26 cellular contexts compared by ENCODE assay signal in the genomic region with DNA sequence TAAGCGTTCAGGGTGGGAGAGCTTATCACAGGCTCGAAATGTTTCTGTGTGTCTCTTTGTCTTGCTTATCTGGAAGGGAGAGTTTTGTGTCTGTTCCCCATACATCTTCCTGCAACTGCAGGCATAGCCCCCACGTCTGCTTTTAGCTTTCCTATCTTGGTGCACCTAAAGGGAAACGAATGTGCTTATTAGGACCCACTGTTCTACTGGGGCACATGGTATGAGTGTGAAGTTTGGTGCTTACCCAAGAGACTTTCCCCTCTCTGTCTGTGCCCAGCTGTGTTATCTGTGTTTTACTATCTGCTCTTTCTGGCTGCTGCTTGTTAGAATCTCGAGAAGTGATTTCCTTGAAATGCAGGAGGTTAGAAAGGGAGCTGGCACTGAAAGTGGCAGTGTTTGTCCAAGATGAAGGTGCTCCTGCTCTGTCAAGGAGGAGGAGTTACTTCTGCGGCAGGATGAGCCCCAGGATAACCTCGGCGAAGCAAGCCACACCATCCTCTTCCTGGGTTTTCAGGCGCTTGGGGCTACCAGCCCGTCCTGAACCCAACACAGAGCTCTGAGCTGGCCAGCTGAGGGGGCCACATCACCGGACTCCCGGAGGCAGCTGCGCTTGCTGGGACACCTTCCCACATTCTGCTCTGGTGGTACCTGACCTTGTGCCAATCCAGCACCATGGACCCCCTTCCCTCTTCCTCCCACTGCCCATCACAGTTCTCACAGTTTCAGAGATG. TPM values are rescaled to one million over a fixed set of nuclear protein-coding genes. Genes with fewer than 3 reads are reported as not detected.
DNase-seq lines count a peak whose midpoint lies in the region; TF ChIP-seq lines count a peak whose summit lies in the region.
"Had no signal": no experiment of that assay in that cellular context is flagged by ENCODE, and none has a peak within 500 bp of the region (broad histone marks: within the 10 kb centered on the region; RNA-seq: fewer than 3 reads in every experiment).

No MANE protein-coding gene starts in this region.

- H3K36me3 ChIP-seq in colonic mucosa (no peaks in the 10 kb centered on the region), H7 (replicated peaks; ENCODE audit: control insufficient read depth, insufficient read depth, low read length) (peaks cover 11% of the 10 kb centered on the region)
- H3K36me3 ChIP-seq: thyroid gland had no signal

- H3K4me3 ChIP-seq in colonic mucosa (no peak overlapping the region), H7 (ENCODE audit: insufficient read depth, low read depth, low read length) (no peak overlapping the region)
- H3K4me3 ChIP-seq: heart right ventricle, K562, lung, MG63, SK-N-MC, thyroid gland had no signal

- intact Hi-C loops in colonic mucosa (cut with DNase I): no loop called here

- peaks cover 48% of the 10 kb centered on the region for H3K36me3 Mint-ChIP-seq in T-helper 1 cell treated with Interleukin-12 subunit alpha and Interleukin-12 subunit beta and Interleukin-4 antibody, amounts not matched to agents 30 μg/mL and 1 μg/mL, for 36 hours (ENCODE audit: low read depth)

- no peak for TF ChIP-seq CTCF in GM10248 (IDR thresholded peaks at IDR 0.05; ENCODE audit: control extremely low read depth, extremely low read depth, low read depth, missing control alignments)
- TF ChIP-seq CTCF in colonic mucosa (IDR thresholded peaks at IDR 0.05): no peak

- H3K27me3 Mint-ChIP-seq in T-helper 1 cell treated with Interleukin-12 subunit alpha and Interleukin-12 subunit beta and Interleukin-4 antibody, amounts not matched to agents 30 μg/mL and 1 μg/mL, for 36 hours (ENCODE audit: low read depth): no peaks in the 10 kb centered on the region

- no peaks in the 10 kb centered on the region for H3K9me3 Mint-ChIP-seq in T-helper 1 cell treated with Interleukin-12 subunit alpha and Interleukin-12 subunit beta and Interleukin-4 antibody, amounts not matched to agents 30 μg/mL and 1 μg/mL, for 36 hours

- H3K4me3 Mint-ChIP-seq in T-helper 1 cell treated with Interleukin-12 subunit alpha and Interleukin-12 subunit beta and Interleukin-4 antibody, amounts not matched to agents 30 μg/mL and 1 μg/mL, for 36 hours: no peak overlapping the region

- no peaks in the 10 kb centered on the region for H3K9me3 ChIP-seq in colonic mucosa
- H3K9me3 ChIP-seq: heart right ventricle, MG63, thyroid gland had no signal

- no peaks in the 10 kb centered on the region for H3K27me3 ChIP-seq in colonic mucosa
- H3K27me3 ChIP-seq in H7 (ENCODE audit: control insufficient read depth, insufficient read depth, low read length): no peaks in the 10 kb centered on the region
- H3K27me3 ChIP-seq: brain microvascular endothelial cell, heart right ventricle, MG63, thyroid gland had no signal

- DNase-seq in T-helper 1 cell: no peak
- peak; percentile 4 for DNase-seq in GM10248 (ENCODE audit: extremely low spot score)
- peak; percentile 17 for DNase-seq in colonic mucosa
- peak; percentile 71 for DNase-seq in mesenteric fat pad (ENCODE audit: low spot score)
- DNase-seq in H7: no peak
- no peak for DNase-seq in amygdala (lab: John Stamatoyannopoulos, UW)
- no peak for DNase-seq in mucosa of gallbladder (ENCODE audit: low spot score)
- DNase-seq: activated CD4-positive, CD25-positive, alpha-beta regulatory T cell treated with anti-CD3 and anti-CD28 coated beads, Interleukin-2, amount 50 U/mL, for 72 hours; activated gamma-delta T cell; brain microvascular endothelial cell; dermis blood vessel endothelial cell; GF-D8; heart right ventricle; MG63; NCI-H524; NK-92 treated with Interleukin-12 subunit alpha and Interleukin-12 subunit beta, amount 100 ng/mL, for 24 hours; occipital lobe; stimulated activated CD4-positive, alpha-beta T cell treated with anti-CD3 and anti-CD28 coated beads, Interleukin-4, amount 100 ng/mL, for 1 hour; stimulated activated naive CD8-positive, alpha-beta T cell treated with anti-CD3 and anti-CD28 coated beads, Interleukin-15, Interleukin-2, amounts not matched to agents 100 U/mL and 50 U/mL, for 24 hours; T-helper 9 cell; thyroid gland had no signal

- no peak overlapping the region for H3K27ac ChIP-seq in colonic mucosa
- H3K27ac ChIP-seq: 22Rv1, brain microvascular endothelial cell, heart right ventricle, SK-N-MC, thyroid gland had no signal

- no peaks in the 10 kb centered on the region for H3K4me1 ChIP-seq in colonic mucosa

- peaks cover 15% of the 10 kb centered on the region for H3K4me1 Mint-ChIP-seq in T-helper 1 cell treated with Interleukin-12 subunit alpha and Interleukin-12 subunit beta and Interleukin-4 antibody, amounts not matched to agents 30 μg/mL and 1 μg/mL, for 36 hours (ENCODE audit: low read depth)

- CTCF ChIA-PET in GM10248 (lab: Yijun Ruan, JAX): interaction anchor here (0.9 to 2.6 kb wide), 6 partner anchors 15 to 400 kb away, joined by 3 to 12 read pairs (median 4); no protein-coding TSS in a partner anchor

- POLR2A ChIA-PET in GM10248 (lab: Yijun Ruan, JAX): no interaction called here

- H3K9ac ChIP-seq in colonic mucosa (ENCODE audit: low read depth in 2 of 2, low read length in 2 of 2): no peak overlapping the region

- H3K27ac Mint-ChIP-seq in T-helper 1 cell treated with Interleukin-12 subunit alpha and Interleukin-12 subunit beta and Interleukin-4 antibody, amounts not matched to agents 30 μg/mL and 1 μg/mL, for 36 hours: peak overlapping the region; percentile 29

RNA-seq across cellular contexts. Expression of gene DYNLT1, which starts 23.4 kb away (rescaled TPM):
- total RNA-seq in colonic mucosa (100 to 1,000 TPM; 140 to 166 TPM), mesenteric fat pad (95.1 TPM), mucosa of gallbladder (155 TPM)
- 59.9 and 67.6 TPM in 2 replicates for total RNA-seq in H7 (2014; rRNA removed; shearing (Covaris generic))

RNA-seq across cellular contexts. Expression of gene SYTL3, which starts 28.7 kb away (rescaled TPM):
- total RNA-seq in colonic mucosa (1 to 10 TPM; 1.1 to 3.1 TPM), mesenteric fat pad (4.1 TPM), mucosa of gallbladder (4.1 TPM)
- 0.74 and 1.2 TPM in 2 replicates for total RNA-seq in H7 (2014; rRNA removed; shearing (Covaris generic))

Comparison
In these comparisons a context has a peak if more than half of its experiments do, and no peak if none do; other contexts are left out.
1. DNase-seq: peak in GM10248 (single experiment), colonic mucosa (single experiment) and mesenteric fat pad (single experiment); none in T-helper 1 cell (0 of 5), H7 (single experiment), amygdala (0 of 56) and mucosa of gallbladder (single experiment).